1 cellular context compared by ENCODE assay signal in the genomic region with DNA sequence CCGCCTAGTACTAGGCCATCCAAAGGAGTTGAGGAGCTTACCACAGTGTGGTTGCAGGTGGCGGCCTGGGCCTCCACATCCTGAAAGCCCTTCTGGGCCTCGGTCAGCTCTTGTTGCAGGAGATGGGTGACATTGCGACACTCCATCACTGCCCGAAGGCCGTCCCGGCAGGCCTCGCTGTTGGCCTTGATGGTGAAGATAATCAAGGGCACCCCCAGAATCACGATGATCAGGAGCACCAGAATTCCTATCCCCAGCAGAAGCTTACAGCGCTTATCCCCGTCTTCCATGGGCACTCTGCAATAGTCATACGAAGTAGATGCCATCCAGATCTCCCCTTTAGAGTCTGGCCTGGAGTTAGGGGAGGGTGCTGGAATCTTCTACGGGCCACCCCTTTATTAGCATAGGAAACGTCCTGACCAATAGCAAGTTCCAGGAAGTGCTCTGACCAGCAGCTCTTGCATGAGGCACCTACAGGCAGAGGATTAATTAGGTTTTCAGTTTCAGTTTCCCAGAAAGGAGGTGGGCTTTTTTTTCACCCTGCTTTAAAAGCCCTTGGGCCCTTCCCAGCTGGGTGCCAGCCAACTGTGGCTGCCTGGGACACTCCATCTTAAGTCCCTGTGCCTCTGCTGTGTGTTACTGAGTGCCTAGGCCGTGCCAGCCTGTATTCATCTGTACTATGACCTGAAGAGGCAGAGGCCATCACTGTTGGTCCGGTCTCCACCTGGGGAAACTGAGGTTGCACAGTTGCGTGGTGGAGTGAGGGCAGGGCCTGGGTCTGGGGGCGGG.
A peak's percentile ranks its signal among the peaks of the same experiment; 100 is the strongest.
TF ChIP-seq lines count a peak whose summit lies in the region.

A gene with protein sequence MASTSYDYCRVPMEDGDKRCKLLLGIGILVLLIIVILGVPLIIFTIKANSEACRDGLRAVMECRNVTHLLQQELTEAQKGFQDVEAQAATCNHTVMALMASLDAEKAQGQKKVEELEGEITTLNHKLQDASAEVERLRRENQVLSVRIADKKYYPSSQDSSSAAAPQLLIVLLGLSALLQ (minus strand): TSS at position 381 of the 789 bp plus-strand sequence. CDS start 55 bp downstream, at position 326.

TF ChIP-seq in HepG2, 621 proteins besides CTCF, POLR2A, EP300 and RAD21 (continued from another document):
- TF ChIP-seq BCL6 (CRISPR knock-in tag; IDR thresholded peaks at IDR 0.05) (no peak), CHCHD3 (CRISPR knock-in tag; IDR thresholded peaks at IDR 0.05) (no peak), NONO (IDR thresholded peaks at IDR 0.05) (no peak), NONO (CRISPR knock-in tag; conservative IDR thresholded peaks at IDR 0.05) (peak; percentile 32; the same call in 1 of the 2 replicates), NFE2 (CRISPR knock-in tag; IDR thresholded peaks at IDR 0.05) (no peak), ZNF879 (CRISPR knock-in tag; IDR thresholded peaks at IDR 0.05) (no peak), BRD4 (CRISPR knock-in tag; IDR thresholded peaks at IDR 0.05) (0 out of 2 replicates have a peak, but pooled peaks have one; percentile 39), THRA (CRISPR knock-in tag; IDR thresholded peaks at IDR 0.05; ENCODE audit: borderline replicate concordance) (peak; percentile 6; the same call in 1 of the 2 replicates), BCLAF1 (IDR thresholded peaks at IDR 0.05) (no peak), KLF6 (CRISPR knock-in tag; IDR thresholded peaks at IDR 0.05) (no peak), MED13 (CRISPR knock-in tag; IDR thresholded peaks at IDR 0.05) (no peak), HOXA3 (CRISPR knock-in tag; IDR thresholded peaks at IDR 0.05) (peak; percentile 53), ZNF549 (CRISPR knock-in tag; IDR thresholded peaks at IDR 0.05) (no peak), ZNF576 (CRISPR knock-in tag; IDR thresholded peaks at IDR 0.05) (no peak), MIER3 (CRISPR knock-in tag; IDR thresholded peaks at IDR 0.05; ENCODE audit: borderline replicate concordance) (0 out of 2 replicates have a peak, but pooled peaks have one; percentile 17), NKX3-1 (CRISPR knock-in tag; IDR thresholded peaks at IDR 0.05) (no peak; the same call in 1 of the 2 replicates), ZNF432 (CRISPR knock-in tag; IDR thresholded peaks at IDR 0.05; ENCODE audit: borderline replicate concordance) (no peak), EZH2 (conservative IDR thresholded peaks at IDR 0.05; ENCODE audit: low read depth, low read length) (no peak), POLR2G (IDR thresholded peaks at IDR 0.05; ENCODE audit: low read depth, low read length) (peak; percentile 64; the same call in 1 of the 2 replicates), ZNF10 (CRISPR knock-in tag; IDR thresholded peaks at IDR 0.05; ENCODE audit: borderline replicate concordance, low read depth) (no peak), ZNF510 (CRISPR knock-in tag; IDR thresholded peaks at IDR 0.05; ENCODE audit: low read depth) (no peak), STAG1 (CRISPR knock-in tag; IDR thresholded peaks at IDR 0.05) (no peak), ELF3 (CRISPR knock-in tag; IDR thresholded peaks at IDR 0.05) (peak; percentile 44), ZNF563 (CRISPR knock-in tag; IDR thresholded peaks at IDR 0.05) (no peak; the same call in 1 of the 2 replicates), ZBTB26 (CRISPR knock-in tag; IDR thresholded peaks at IDR 0.05; ENCODE audit: borderline replicate concordance) (no peak), FLYWCH1 (CRISPR knock-in tag; IDR thresholded peaks at IDR 0.05) (no peak)
- TF ChIP-seq, protein P1, sequence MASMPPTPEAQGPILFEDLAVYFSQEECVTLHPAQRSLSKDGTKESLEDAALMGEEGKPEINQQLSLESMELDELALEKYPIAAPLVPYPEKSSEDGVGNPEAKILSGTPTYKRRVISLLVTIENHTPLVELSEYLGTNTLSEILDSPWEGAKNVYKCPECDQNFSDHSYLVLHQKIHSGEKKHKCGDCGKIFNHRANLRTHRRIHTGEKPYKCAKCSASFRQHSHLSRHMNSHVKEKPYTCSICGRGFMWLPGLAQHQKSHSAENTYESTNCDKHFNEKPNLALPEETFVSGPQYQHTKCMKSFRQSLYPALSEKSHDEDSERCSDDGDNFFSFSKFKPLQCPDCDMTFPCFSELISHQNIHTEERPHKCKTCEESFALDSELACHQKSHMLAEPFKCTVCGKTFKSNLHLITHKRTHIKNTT (CRISPR knock-in tag; IDR thresholded peaks at IDR 0.05): no peak
- TF ChIP-seq, protein P2, sequence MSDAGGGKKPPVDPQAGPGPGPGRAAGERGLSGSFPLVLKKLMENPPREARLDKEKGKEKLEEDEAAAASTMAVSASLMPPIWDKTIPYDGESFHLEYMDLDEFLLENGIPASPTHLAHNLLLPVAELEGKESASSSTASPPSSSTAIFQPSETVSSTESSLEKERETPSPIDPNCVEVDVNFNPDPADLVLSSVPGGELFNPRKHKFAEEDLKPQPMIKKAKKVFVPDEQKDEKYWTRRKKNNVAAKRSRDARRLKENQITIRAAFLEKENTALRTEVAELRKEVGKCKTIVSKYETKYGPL (CRISPR knock-in tag; IDR thresholded peaks at IDR 0.05): no peak
- TF ChIP-seq, protein P3, sequence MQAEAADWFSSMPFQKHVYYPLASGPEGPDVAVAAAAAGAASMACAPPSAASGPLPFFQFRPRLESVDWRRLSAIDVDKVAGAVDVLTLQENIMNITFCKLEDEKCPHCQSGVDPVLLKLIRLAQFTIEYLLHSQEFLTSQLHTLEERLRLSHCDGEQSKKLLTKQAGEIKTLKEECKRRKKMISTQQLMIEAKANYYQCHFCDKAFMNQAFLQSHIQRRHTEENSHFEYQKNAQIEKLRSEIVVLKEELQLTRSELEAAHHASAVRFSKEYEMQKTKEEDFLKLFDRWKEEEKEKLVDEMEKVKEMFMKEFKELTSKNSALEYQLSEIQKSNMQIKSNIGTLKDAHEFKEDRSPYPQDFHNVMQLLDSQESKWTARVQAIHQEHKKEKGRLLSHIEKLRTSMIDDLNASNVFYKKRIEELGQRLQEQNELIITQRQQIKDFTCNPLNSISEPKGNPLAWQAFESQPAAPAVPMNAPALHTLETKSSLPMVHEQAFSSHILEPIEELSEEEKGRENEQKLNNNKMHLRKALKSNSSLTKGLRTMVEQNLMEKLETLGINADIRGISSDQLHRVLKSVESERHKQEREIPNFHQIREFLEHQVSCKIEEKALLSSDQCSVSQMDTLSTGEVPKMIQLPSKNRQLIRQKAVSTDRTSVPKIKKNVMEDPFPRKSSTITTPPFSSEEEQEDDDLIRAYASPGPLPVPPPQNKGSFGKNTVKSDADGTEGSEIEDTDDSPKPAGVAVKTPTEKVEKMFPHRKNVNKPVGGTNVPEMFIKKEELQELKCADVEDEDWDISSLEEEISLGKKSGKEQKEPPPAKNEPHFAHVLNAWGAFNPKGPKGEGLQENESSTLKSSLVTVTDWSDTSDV (CRISPR knock-in tag; IDR thresholded peaks at IDR 0.05): 0 out of 2 replicates have a peak, but pooled peaks have one; percentile 27
- TF ChIP-seq, protein P4, sequence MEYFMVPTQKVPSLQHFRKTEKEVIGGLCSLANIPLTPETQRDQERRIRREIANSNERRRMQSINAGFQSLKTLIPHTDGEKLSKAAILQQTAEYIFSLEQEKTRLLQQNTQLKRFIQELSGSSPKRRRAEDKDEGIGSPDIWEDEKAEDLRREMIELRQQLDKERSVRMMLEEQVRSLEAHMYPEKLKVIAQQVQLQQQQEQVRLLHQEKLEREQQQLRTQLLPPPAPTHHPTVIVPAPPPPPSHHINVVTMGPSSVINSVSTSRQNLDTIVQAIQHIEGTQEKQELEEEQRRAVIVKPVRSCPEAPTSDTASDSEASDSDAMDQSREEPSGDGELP (IDR thresholded peaks at IDR 0.05; ENCODE audit: borderline replicate concordance, low read depth): 0 out of 2 replicates have a peak, but pooled peaks have one; percentile 10
- TF ChIP-seq, protein P5, sequence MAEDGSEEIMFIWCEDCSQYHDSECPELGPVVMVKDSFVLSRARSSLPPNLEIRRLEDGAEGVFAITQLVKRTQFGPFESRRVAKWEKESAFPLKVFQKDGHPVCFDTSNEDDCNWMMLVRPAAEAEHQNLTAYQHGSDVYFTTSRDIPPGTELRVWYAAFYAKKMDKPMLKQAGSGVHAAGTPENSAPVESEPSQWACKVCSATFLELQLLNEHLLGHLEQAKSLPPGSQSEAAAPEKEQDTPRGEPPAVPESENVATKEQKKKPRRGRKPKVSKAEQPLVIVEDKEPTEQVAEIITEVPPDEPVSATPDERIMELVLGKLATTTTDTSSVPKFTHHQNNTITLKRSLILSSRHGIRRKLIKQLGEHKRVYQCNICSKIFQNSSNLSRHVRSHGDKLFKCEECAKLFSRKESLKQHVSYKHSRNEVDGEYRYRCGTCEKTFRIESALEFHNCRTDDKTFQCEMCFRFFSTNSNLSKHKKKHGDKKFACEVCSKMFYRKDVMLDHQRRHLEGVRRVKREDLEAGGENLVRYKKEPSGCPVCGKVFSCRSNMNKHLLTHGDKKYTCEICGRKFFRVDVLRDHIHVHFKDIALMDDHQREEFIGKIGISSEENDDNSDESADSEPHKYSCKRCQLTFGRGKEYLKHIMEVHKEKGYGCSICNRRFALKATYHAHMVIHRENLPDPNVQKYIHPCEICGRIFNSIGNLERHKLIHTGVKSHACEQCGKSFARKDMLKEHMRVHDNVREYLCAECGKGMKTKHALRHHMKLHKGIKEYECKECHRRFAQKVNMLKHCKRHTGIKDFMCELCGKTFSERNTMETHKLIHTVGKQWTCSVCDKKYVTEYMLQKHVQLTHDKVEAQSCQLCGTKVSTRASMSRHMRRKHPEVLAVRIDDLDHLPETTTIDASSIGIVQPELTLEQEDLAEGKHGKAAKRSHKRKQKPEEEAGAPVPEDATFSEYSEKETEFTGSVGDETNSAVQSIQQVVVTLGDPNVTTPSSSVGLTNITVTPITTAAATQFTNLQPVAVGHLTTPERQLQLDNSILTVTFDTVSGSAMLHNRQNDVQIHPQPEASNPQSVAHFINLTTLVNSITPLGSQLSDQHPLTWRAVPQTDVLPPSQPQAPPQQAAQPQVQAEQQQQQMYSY (CRISPR knock-in tag; IDR thresholded peaks at IDR 0.05): no peak
- TF ChIP-seq, protein P6, sequence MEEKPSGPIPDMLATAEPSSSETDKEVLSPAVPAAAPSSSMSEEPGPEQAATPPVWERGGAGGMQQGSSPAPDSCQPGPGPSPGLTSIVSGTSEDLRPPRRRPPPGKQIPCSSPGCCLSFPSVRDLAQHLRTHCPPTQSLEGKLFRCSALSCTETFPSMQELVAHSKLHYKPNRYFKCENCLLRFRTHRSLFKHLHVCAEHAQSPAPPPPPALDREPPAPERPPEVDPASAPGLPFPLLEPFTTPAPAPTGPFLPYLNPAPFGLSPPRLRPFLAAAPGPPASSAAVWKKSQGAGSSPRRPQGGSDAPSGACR (CRISPR knock-in tag; IDR thresholded peaks at IDR 0.05): peak; percentile 51; the same call in 1 of the 2 replicates
- TF ChIP-seq, protein P7, sequence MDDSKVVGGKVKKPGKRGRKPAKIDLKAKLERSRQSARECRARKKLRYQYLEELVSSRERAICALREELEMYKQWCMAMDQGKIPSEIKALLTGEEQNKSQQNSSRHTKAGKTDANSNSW (CRISPR knock-in tag; IDR thresholded peaks at IDR 0.05; ENCODE audit: borderline replicate concordance): no peak
